ENCODE assay signal across 8 cellular contexts in the genomic region with DNA sequence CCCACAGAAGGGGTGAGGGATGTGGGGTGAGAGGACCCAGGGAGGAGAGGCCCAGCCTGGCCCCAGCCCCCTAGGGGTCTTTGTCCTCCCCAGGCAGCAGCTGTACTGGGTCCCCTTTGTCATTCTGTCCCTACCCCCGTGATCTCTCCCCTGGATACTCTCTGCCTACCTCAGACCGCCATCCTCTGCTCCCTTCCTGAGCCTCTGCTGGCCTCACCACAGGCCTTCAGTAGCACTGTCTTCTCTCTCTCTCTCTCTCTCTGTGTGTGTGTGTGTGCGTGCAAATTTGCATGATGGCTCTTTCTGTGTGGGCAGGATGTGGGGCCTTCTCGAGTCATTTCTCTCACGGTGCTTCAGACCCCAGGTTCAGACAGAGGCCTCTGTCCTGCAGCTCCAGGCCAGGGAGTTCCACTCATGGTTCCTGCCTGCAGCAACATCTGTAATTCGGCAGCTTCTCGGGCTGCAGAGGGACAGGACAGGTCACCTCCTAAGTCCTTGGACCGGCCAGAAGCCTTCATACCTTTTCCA. TPM values are rescaled to one million over a fixed set of nuclear protein-coding genes. Genes with fewer than 3 reads are reported as not detected.
A peak's percentile ranks its signal among the peaks of the same experiment; 100 is the strongest.
DNase-seq lines count a peak whose midpoint lies in the region; ATAC-seq and TF ChIP-seq lines count a peak whose summit lies in the region.

No MANE protein-coding gene starts in this region.

- peak overlapping the region; percentile 96 for H3K27ac ChIP-seq in neutrophil

- H3K9me3 Mint-ChIP-seq in activated T-helper 2 cell treated with anti-CD3 and anti-CD28 coated beads, Interferon-gamma antibody, Interleukin-2, Interleukin-4, amounts not matched to agents 10 μg/mL and 5 μg/mL and 100 μg/mL, durations not matched to agents 14 hours and 24 hours and 36 hours = peaks cover 5% of the 10 kb centered on the region

- no peaks in the 10 kb centered on the region for H3K9me3 ChIP-seq in neutrophil

- peak overlapping the region; percentile 84 to 98 for H3K4me3 ChIP-seq in neutrophil (ENCODE audit: low read depth in 1 of 2, low read length in 1 of 2)

- H3K27ac Mint-ChIP-seq in activated T-helper 2 cell treated with anti-CD3 and anti-CD28 coated beads, Interferon-gamma antibody, Interleukin-2, Interleukin-4, amounts not matched to agents 10 μg/mL and 5 μg/mL and 100 μg/mL, durations not matched to agents 14 hours and 24 hours and 36 hours = peak overlapping the region; percentile 94

- POLR2A ChIA-PET in GM10248 (lab: Yijun Ruan, JAX) = interaction anchor here (0.9 to 1.1 kb wide), 2 partner anchors 23 to 37 kb away, joined by 3 to 6 read pairs; no protein-coding TSS in a partner anchor

- H3K4me3 Mint-ChIP-seq in activated T-helper 2 cell treated with anti-CD3 and anti-CD28 coated beads, Interferon-gamma antibody, Interleukin-2, Interleukin-4, amounts not matched to agents 10 μg/mL and 5 μg/mL and 100 μg/mL, durations not matched to agents 14 hours and 24 hours and 36 hours (ENCODE audit: low read depth) = peak overlapping the region; percentile 89

- ATAC-seq in GM21526 (IDR thresholded peaks at IDR 0.05; ENCODE audit: low FRiP score, unreplicated experiment) = peak; percentile 67

- H3K4me1 Mint-ChIP-seq in activated T-helper 2 cell treated with anti-CD3 and anti-CD28 coated beads, Interferon-gamma antibody, Interleukin-2, Interleukin-4, amounts not matched to agents 10 μg/mL and 5 μg/mL and 100 μg/mL, durations not matched to agents 14 hours and 24 hours and 36 hours (ENCODE audit: low read depth) = peaks cover 67% of the 10 kb centered on the region

- no peak for TF ChIP-seq CTCF in GM10248 (IDR thresholded peaks at IDR 0.05; ENCODE audit: control extremely low read depth, extremely low read depth, low read depth, missing control alignments)
- no peak for TF ChIP-seq CTCF in neutrophil (IDR thresholded peaks at IDR 0.05)

- DNase-seq in GM10248 (ENCODE audit: extremely low spot score) (peak; percentile 91), KG1 (lab: John Stamatoyannopoulos, UW) (peak; percentile 22), EL (no peak), NCI-H226 (no peak)
- DNase-seq in activated T-helper 2 cell treated with anti-CD3 and anti-CD28 coated beads, Interferon-gamma antibody, Interleukin-2, Interleukin-4, amounts not matched to agents 10 μg/mL and 5 μg/mL and 100 μg/mL, durations not matched to agents 14 hours and 24 hours and 36 hours (ENCODE audit: low spot score) = peak; percentile 79
- no peak for DNase-seq in effector CD8-positive, alpha-beta T cell (lab: John Stamatoyannopoulos, UW)

- peaks cover 82% of the 10 kb centered on the region for H3K36me3 Mint-ChIP-seq in activated T-helper 2 cell treated with anti-CD3 and anti-CD28 coated beads, Interferon-gamma antibody, Interleukin-2, Interleukin-4, amounts not matched to agents 10 μg/mL and 5 μg/mL and 100 μg/mL, durations not matched to agents 14 hours and 24 hours and 36 hours (ENCODE audit: low read depth)

- no peaks in the 10 kb centered on the region for H3K27me3 Mint-ChIP-seq in activated T-helper 2 cell treated with anti-CD3 and anti-CD28 coated beads, Interferon-gamma antibody, Interleukin-2, Interleukin-4, amounts not matched to agents 10 μg/mL and 5 μg/mL and 100 μg/mL, durations not matched to agents 14 hours and 24 hours and 36 hours (ENCODE audit: low read depth)

- peaks cover 66 to 79% of the 10 kb centered on the region in 2 experiments for H3K4me1 ChIP-seq in neutrophil (ENCODE audit: control insufficient read depth in 1 of 2, insufficient read depth in 1 of 2, low read depth in 1 of 2, low read length in 1 of 2)

- H3K27me3 ChIP-seq in neutrophil = no peaks in the 10 kb centered on the region

- peaks cover 32% of the 10 kb centered on the region for H3K36me3 ChIP-seq in neutrophil

- CTCF ChIA-PET in GM10248 (lab: Yijun Ruan, JAX) = interaction anchor here (0.7 to 7.8 kb wide), 18 partner anchors 9 to 258 kb away, joined by 3 to 133 read pairs (median 6); no protein-coding TSS in a partner anchor

- intact Hi-C loops in activated T-helper 2 cell treated with anti-CD3 and anti-CD28 coated beads, Interferon-gamma antibody, Interleukin-2, Interleukin-4, amounts not matched to agents 10 μg/mL and 5 μg/mL and 100 μg/mL, durations not matched to agents 14 hours and 24 hours and 36 hours (cut with micrococcal nuclease) = loop anchor here (2.0 to 10.0 kb wide), 4 partner anchors 18 to 190 kb away; no protein-coding TSS in a partner anchor

RNA-seq across cellular contexts. Expression of a gene that starts 1.4 kb away (rescaled TPM):
- 313 and 319 TPM in 2 replicates for total RNA-seq in activated T-helper 2 cell treated with anti-CD3 and anti-CD28 coated beads, Interferon-gamma antibody, Interleukin-2, Interleukin-4, amounts not matched to agents 10 μg/mL and 5 μg/mL and 100 μg/mL, durations not matched to agents 14 hours and 24 hours and 36 hours

RNA-seq across cellular contexts. Expression of a gene that starts 47.8 kb away (rescaled TPM):
- 13.2 and 15.9 TPM in 2 replicates for total RNA-seq in activated T-helper 2 cell treated with anti-CD3 and anti-CD28 coated beads, Interferon-gamma antibody, Interleukin-2, Interleukin-4, amounts not matched to agents 10 μg/mL and 5 μg/mL and 100 μg/mL, durations not matched to agents 14 hours and 24 hours and 36 hours

Comparison
In these comparisons a context has a peak if more than half of its experiments do, and no peak if none do; other contexts are left out.
1. DNase-seq: peak in GM10248 (single experiment), KG1 (single experiment) and activated T-helper 2 cell treated with anti-CD3 and anti-CD28 coated beads, Interferon-gamma antibody, Interleukin-2, Interleukin-4, amounts not matched to agents 10 μg/mL and 5 μg/mL and 100 μg/mL, durations not matched to agents 14 hours and 24 hours and 36 hours (single experiment); none in EL (single experiment), NCI-H226 (single experiment) and effector CD8-positive, alpha-beta T cell (single experiment).